ENCODE assay signal across 26 cellular contexts in the genomic region with DNA sequence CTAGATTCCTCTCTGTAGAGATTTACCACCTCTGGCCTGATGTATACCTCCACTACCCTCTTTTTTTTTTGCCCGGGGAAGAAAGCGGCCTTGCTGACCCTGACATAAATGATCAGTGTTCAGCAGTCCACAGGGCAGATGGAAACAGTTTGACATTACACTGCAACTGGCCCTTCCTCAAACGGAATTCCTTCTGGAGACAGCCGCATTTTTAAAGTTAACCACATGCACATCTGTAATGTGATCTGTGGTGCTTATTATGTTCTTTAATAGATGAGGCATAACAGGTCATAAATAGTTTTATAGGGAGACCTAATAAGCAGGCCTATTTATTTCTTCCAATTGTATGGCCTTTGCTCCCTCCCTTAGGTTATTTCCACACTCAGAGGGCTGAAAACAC.
"Had no signal": no experiment of that assay in that cellular context is flagged by ENCODE, and none has a peak within 500 bp of the region (broad histone marks: within the 10 kb centered on the region; RNA-seq: fewer than 3 reads in every experiment).

No MANE protein-coding gene starts in this region.

- H3K27me3 ChIP-seq: breast epithelium, heart right ventricle, left lung, neural progenitor cell, right atrium auricular region, tibial nerve had no signal

- H3K9ac ChIP-seq: neural progenitor cell, parathyroid adenoma had no signal

- H3K36me3 Mint-ChIP-seq: activated CD8-positive, alpha-beta memory T cell treated with anti-CD3 and anti-CD28 coated beads, Interleukin-2, amount 10 ng/mL, durations not matched to agents 7 days and 5 days; naive thymus-derived CD4-positive, alpha-beta T cell; neural progenitor cell had no signal

- H3K4me1 ChIP-seq: breast epithelium, heart right ventricle, left lung, neural progenitor cell, parathyroid adenoma, right atrium auricular region, spleen, tibial nerve had no signal

- H3K9me3 Mint-ChIP-seq: activated CD4-positive, alpha-beta T cell treated with anti-CD3 and anti-CD28 coated beads, Interleukin-2, amount 10 ng/mL, durations not matched to agents 7 days and 5 days; activated CD8-positive, alpha-beta T cell treated with anti-CD3 and anti-CD28 coated beads for 36 hours; activated T-helper 2 cell treated with anti-CD3 and anti-CD28 coated beads, Interferon-gamma antibody, Interleukin-2, Interleukin-4, amounts not matched to agents 10 μg/mL and 5 μg/mL and 100 μg/mL, durations not matched to agents 14 hours and 24 hours and 36 hours; dendritic cell treated with granulocyte-macrophage colony-stimulating factor and Interleukin-4, amounts not matched to agents 40 ng/mL and 50 ng/mL, for 4 days; endodermal cell; neural progenitor cell had no signal

- H3K4me1 Mint-ChIP-seq: activated CD4-positive, alpha-beta T cell treated with anti-CD3 and anti-CD28 coated beads, Interleukin-2, amount 10 ng/mL, durations not matched to agents 7 days and 5 days; activated CD8-positive, alpha-beta memory T cell treated with anti-CD3 and anti-CD28 coated beads, Interleukin-2, amount 10 ng/mL, durations not matched to agents 7 days and 5 days; activated naive CD4-positive, alpha-beta T cell treated with anti-CD3 and anti-CD28 coated beads, Interleukin-2, amount 50 U/mL, for 24 hours; activated naive CD8-positive, alpha-beta T cell treated with anti-CD3 and anti-CD28 coated beads, Interleukin-2, amount 50 U/mL, for 24 hours; endodermal cell; naive thymus-derived CD4-positive, alpha-beta T cell; neural progenitor cell; T-helper 17 cell had no signal

- DNase-seq: activated CD4-positive, alpha-beta T cell treated with anti-CD3 and anti-CD28 coated beads, Interleukin-2, amount 10 ng/mL, durations not matched to agents 7 days and 5 days; activated CD8-positive, alpha-beta memory T cell treated with anti-CD3 and anti-CD28 coated beads, Interleukin-2, amount 10 ng/mL, durations not matched to agents 7 days and 5 days; activated CD8-positive, alpha-beta T cell treated with anti-CD3 and anti-CD28 coated beads for 36 hours; activated naive CD8-positive, alpha-beta T cell treated with anti-CD3 and anti-CD28 coated beads, Interleukin-2, amount 50 U/mL, for 24 hours; activated T-cell treated with anti-CD3 and anti-CD28 coated beads, Interleukin-2, amount 50 U/mL, for 48 hours; amygdala; central memory CD4-positive, alpha-beta T cell; endodermal cell; foreskin melanocyte; heart right ventricle; left lung; naive thymus-derived CD4-positive, alpha-beta T cell; occipital lobe; spleen; stimulated activated naive CD4-positive, alpha-beta T cell; T-helper 17 cell; T1000; WERI-Rb-1 had no signal

- H3K9me3 ChIP-seq: breast epithelium, heart right ventricle, left lung, right atrium auricular region, spleen, tibial nerve had no signal

- H3K27ac Mint-ChIP-seq: activated CD4-positive, alpha-beta T cell treated with anti-CD3 and anti-CD28 coated beads, Interleukin-2, amount 10 ng/mL, durations not matched to agents 7 days and 5 days; activated CD8-positive, alpha-beta memory T cell treated with anti-CD3 and anti-CD28 coated beads, Interleukin-2, amount 10 ng/mL, durations not matched to agents 7 days and 5 days; activated CD8-positive, alpha-beta T cell treated with anti-CD3 and anti-CD28 coated beads for 36 hours; activated naive CD4-positive, alpha-beta T cell treated with anti-CD3 and anti-CD28 coated beads, Interleukin-2, amount 50 U/mL, for 24 hours; activated naive CD8-positive, alpha-beta T cell treated with anti-CD3 and anti-CD28 coated beads, Interleukin-2, amount 50 U/mL, for 24 hours; activated T-helper 2 cell treated with anti-CD3 and anti-CD28 coated beads, Interferon-gamma antibody, Interleukin-2, Interleukin-4, amounts not matched to agents 10 μg/mL and 5 μg/mL and 100 μg/mL, durations not matched to agents 14 hours and 24 hours and 36 hours; dendritic cell treated with granulocyte-macrophage colony-stimulating factor and Interleukin-4, amounts not matched to agents 40 ng/mL and 50 ng/mL, for 4 days; endodermal cell; naive thymus-derived CD4-positive, alpha-beta T cell; neural progenitor cell; T-helper 17 cell had no signal

- H3K27ac ChIP-seq: breast epithelium, heart right ventricle, left lung, neural progenitor cell, parathyroid adenoma, right atrium auricular region, spleen, WERI-Rb-1 had no signal

- H3K36me3 ChIP-seq: breast epithelium, heart right ventricle, left lung, neural progenitor cell, right atrium auricular region, spleen, tibial nerve, WERI-Rb-1 had no signal

- H3K4me3 ChIP-seq: breast epithelium, heart right ventricle, left lung, neural progenitor cell, right atrium auricular region, spleen, tibial nerve had no signal

- H3K4me3 Mint-ChIP-seq: activated CD4-positive, alpha-beta T cell treated with anti-CD3 and anti-CD28 coated beads, Interleukin-2, amount 10 ng/mL, durations not matched to agents 7 days and 5 days; activated CD8-positive, alpha-beta memory T cell treated with anti-CD3 and anti-CD28 coated beads, Interleukin-2, amount 10 ng/mL, durations not matched to agents 7 days and 5 days; activated CD8-positive, alpha-beta T cell treated with anti-CD3 and anti-CD28 coated beads for 36 hours; activated naive CD4-positive, alpha-beta T cell treated with anti-CD3 and anti-CD28 coated beads, Interleukin-2, amount 50 U/mL, for 24 hours; activated naive CD8-positive, alpha-beta T cell treated with anti-CD3 and anti-CD28 coated beads, Interleukin-2, amount 50 U/mL, for 24 hours; dendritic cell treated with granulocyte-macrophage colony-stimulating factor and Interleukin-4, amounts not matched to agents 40 ng/mL and 50 ng/mL, for 4 days; endodermal cell; naive thymus-derived CD4-positive, alpha-beta T cell; neural progenitor cell; T-helper 17 cell had no signal
